Comparison of ENCODE assay signal across 1 cellular context in genomic region chr4:23788027-23788426, GRCh38.
TF ChIP-seq lines count a peak whose summit lies in the region.

No MANE protein-coding gene starts in this region.

TF ChIP-seq in HepG2, 621 proteins besides CTCF, POLR2A, EP300 and RAD21 (continued from another document):
- TF ChIP-seq, protein P1, sequence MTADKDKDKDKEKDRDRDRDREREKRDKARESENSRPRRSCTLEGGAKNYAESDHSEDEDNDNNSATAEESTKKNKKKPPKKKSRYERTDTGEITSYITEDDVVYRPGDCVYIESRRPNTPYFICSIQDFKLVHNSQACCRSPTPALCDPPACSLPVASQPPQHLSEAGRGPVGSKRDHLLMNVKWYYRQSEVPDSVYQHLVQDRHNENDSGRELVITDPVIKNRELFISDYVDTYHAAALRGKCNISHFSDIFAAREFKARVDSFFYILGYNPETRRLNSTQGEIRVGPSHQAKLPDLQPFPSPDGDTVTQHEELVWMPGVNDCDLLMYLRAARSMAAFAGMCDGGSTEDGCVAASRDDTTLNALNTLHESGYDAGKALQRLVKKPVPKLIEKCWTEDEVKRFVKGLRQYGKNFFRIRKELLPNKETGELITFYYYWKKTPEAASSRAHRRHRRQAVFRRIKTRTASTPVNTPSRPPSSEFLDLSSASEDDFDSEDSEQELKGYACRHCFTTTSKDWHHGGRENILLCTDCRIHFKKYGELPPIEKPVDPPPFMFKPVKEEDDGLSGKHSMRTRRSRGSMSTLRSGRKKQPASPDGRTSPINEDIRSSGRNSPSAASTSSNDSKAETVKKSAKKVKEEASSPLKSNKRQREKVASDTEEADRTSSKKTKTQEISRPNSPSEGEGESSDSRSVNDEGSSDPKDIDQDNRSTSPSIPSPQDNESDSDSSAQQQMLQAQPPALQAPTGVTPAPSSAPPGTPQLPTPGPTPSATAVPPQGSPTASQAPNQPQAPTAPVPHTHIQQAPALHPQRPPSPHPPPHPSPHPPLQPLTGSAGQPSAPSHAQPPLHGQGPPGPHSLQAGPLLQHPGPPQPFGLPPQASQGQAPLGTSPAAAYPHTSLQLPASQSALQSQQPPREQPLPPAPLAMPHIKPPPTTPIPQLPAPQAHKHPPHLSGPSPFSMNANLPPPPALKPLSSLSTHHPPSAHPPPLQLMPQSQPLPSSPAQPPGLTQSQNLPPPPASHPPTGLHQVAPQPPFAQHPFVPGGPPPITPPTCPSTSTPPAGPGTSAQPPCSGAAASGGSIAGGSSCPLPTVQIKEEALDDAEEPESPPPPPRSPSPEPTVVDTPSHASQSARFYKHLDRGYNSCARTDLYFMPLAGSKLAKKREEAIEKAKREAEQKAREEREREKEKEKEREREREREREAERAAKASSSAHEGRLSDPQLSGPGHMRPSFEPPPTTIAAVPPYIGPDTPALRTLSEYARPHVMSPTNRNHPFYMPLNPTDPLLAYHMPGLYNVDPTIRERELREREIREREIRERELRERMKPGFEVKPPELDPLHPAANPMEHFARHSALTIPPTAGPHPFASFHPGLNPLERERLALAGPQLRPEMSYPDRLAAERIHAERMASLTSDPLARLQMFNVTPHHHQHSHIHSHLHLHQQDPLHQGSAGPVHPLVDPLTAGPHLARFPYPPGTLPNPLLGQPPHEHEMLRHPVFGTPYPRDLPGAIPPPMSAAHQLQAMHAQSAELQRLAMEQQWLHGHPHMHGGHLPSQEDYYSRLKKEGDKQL (CRISPR knock-in tag; IDR thresholded peaks at IDR 0.05; ENCODE audit: low read depth) = no peak
- TF ChIP-seq ETV5 (CRISPR knock-in tag; IDR thresholded peaks at IDR 0.05; ENCODE audit: borderline replicate concordance) = no peak
- TF ChIP-seq, protein P2, sequence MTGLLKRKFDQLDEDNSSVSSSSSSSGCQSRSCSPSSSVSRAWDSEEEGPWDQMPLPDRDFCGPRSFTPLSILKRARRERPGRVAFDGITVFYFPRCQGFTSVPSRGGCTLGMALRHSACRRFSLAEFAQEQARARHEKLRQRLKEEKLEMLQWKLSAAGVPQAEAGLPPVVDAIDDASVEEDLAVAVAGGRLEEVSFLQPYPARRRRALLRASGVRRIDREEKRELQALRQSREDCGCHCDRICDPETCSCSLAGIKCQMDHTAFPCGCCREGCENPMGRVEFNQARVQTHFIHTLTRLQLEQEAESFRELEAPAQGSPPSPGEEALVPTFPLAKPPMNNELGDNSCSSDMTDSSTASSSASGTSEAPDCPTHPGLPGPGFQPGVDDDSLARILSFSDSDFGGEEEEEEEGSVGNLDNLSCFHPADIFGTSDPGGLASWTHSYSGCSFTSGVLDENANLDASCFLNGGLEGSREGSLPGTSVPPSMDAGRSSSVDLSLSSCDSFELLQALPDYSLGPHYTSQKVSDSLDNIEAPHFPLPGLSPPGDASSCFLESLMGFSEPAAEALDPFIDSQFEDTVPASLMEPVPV (CRISPR knock-in tag; IDR thresholded peaks at IDR 0.05) = no peak
- TF ChIP-seq TBL1XR1 (IDR thresholded peaks at IDR 0.05; ENCODE audit: borderline replicate concordance, low read length, partially characterized antibody) = no peak
- TF ChIP-seq ZNF260 (CRISPR knock-in tag; IDR thresholded peaks at IDR 0.05; ENCODE audit: borderline replicate concordance, low read depth) = no peak
- TF ChIP-seq YY1 (IDR thresholded peaks at IDR 0.05; ENCODE audit: insufficient read depth, insufficient replicate concordance, low read depth, low read length) = no peak
- TF ChIP-seq MED8 (CRISPR knock-in tag; IDR thresholded peaks at IDR 0.05; ENCODE audit: insufficient replicate concordance) = no peak
- TF ChIP-seq ZNF468 (CRISPR knock-in tag; IDR thresholded peaks at IDR 0.05) = no peak
- no peak for TF ChIP-seq ZSCAN20 (CRISPR knock-in tag; IDR thresholded peaks at IDR 0.05; ENCODE audit: borderline replicate concordance)
- no peak for TF ChIP-seq ZNF549 (CRISPR knock-in tag; IDR thresholded peaks at IDR 0.05)
- no peak for TF ChIP-seq PRPF4 (IDR thresholded peaks at IDR 0.05; ENCODE audit: low read depth, low read length, poor library complexity, severe bottlenecking)
- TF ChIP-seq ONECUT2 (CRISPR knock-in tag; IDR thresholded peaks at IDR 0.05) = peak; percentile 77
- TF ChIP-seq SAP130 (CRISPR knock-in tag; IDR thresholded peaks at IDR 0.05; ENCODE audit: low read depth) = no peak
- no peak for TF ChIP-seq STAG1 (CRISPR knock-in tag; IDR thresholded peaks at IDR 0.05)
- TF ChIP-seq ZNF12 (CRISPR knock-in tag; IDR thresholded peaks at IDR 0.05) = no peak
- no peak for TF ChIP-seq HHEX (CRISPR knock-in tag; IDR thresholded peaks at IDR 0.05)
- no peak for TF ChIP-seq ZNF446 (CRISPR knock-in tag; IDR thresholded peaks at IDR 0.05)
- TF ChIP-seq HNF4G (IDR thresholded peaks at IDR 0.05; ENCODE audit: borderline replicate concordance, low read depth, low read length) = peak; percentile 26; the same call in 1 of the 2 replicates
- no peak for TF ChIP-seq HNF4G (CRISPR knock-in tag; IDR thresholded peaks at IDR 0.05; ENCODE audit: borderline replicate concordance, low read depth)
- TF ChIP-seq ZNF317 (CRISPR knock-in tag; IDR thresholded peaks at IDR 0.05) = no peak
- TF ChIP-seq, protein P3, sequence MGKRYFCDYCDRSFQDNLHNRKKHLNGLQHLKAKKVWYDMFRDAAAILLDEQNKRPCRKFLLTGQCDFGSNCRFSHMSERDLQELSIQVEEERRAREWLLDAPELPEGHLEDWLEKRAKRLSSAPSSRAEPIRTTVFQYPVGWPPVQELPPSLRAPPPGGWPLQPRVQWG (CRISPR knock-in tag; IDR thresholded peaks at IDR 0.05; ENCODE audit: borderline replicate concordance, low read depth) = no peak
- TF ChIP-seq TCF12 (IDR thresholded peaks at IDR 0.05) = no peak
- TF ChIP-seq TCF12 (CRISPR knock-in tag; IDR thresholded peaks at IDR 0.05) = no peak
- no peak for TF ChIP-seq RFX3 (CRISPR knock-in tag; IDR thresholded peaks at IDR 0.05)
